In genomic region chr22:44557872-44558271, GRCh38 we compare ENCODE assay signal across 6 cellular contexts. TPM values are rescaled to one million over a fixed set of nuclear protein-coding genes. Genes with fewer than 3 reads are reported as not detected.
DNase-seq lines count a peak whose midpoint lies in the region; ATAC-seq and TF ChIP-seq lines count a peak whose summit lies in the region.
"Not testable (repeated sequence)": the region's sequence is repeated elsewhere in the genome, so short reads cannot be mapped to it uniquely, and the experiment has no call there.

No MANE protein-coding gene starts in this region.

- H3K27me3 Mint-ChIP-seq in type B pancreatic cell = peaks cover 18% of the 10 kb centered on the region

- not testable (repeated sequence) for DNase-seq in SJSA1 (ENCODE audit: low read depth in 1 of 2, low spot score in 2 of 2)
- peak; percentile 13 for DNase-seq in activated CD8-positive, alpha-beta memory T cell treated with anti-CD3 and anti-CD28 coated beads for 24 hours
- DNase-seq in cardiac septum (ENCODE audit: low spot score) (peak; percentile 14), lower lobe of right lung (peak; percentile 7), posterior vena cava (ENCODE audit: low spot score) (peak; percentile 32), type B pancreatic cell (ENCODE audit: extremely low spot score, unreplicated experiment) (peak; percentile 50)

- not testable (repeated sequence) for ATAC-seq in lower lobe of right lung

- H3K4me1 ChIP-seq in SJSA1 (replicated peaks) = peaks cover 13% of the 10 kb centered on the region
- not testable (repeated sequence) for H3K4me1 ChIP-seq in lower lobe of right lung

- H3K27ac ChIP-seq in SJSA1 = peak overlapping the region; percentile 42
- not testable (repeated sequence) for H3K27ac ChIP-seq in lower lobe of right lung

- H3K4me1 Mint-ChIP-seq in type B pancreatic cell (ENCODE audit: unreplicated experiment) = not testable (repeated sequence)

- not testable (repeated sequence) for H3K9me3 Mint-ChIP-seq in type B pancreatic cell

- TF ChIP-seq CTCF in lower lobe of right lung (IDR thresholded peaks at IDR 0.05); type B pancreatic cell (conservative IDR thresholded peaks at IDR 0.05): not testable (repeated sequence)

- not testable (repeated sequence) for H3K27me3 ChIP-seq in SJSA1 (replicated peaks)
- H3K27me3 ChIP-seq in lower lobe of right lung (ENCODE audit: low read depth) = peaks cover 22% of the 10 kb centered on the region

- H3K4me3 Mint-ChIP-seq in type B pancreatic cell = not testable (repeated sequence)

- intact Hi-C loops in cardiac septum (cut with DNase I); lower lobe of right lung (cut with DNase I); posterior vena cava (cut with DNase I): not testable (repeated sequence)

- H3K36me3 ChIP-seq in SJSA1, lower lobe of right lung: not testable (repeated sequence)

- not testable (repeated sequence) for H3K36me3 Mint-ChIP-seq in type B pancreatic cell

- peak overlapping the region; percentile 90 for H3K27ac Mint-ChIP-seq in type B pancreatic cell

- H3K4me3 ChIP-seq in SJSA1, lower lobe of right lung: not testable (repeated sequence)

- H3K9me3 ChIP-seq in SJSA1 (replicated peaks); lower lobe of right lung: not testable (repeated sequence)

RNA-seq across cellular contexts. Expression of gene RTL6, which starts 59.8 kb away (rescaled TPM):
- 12.3 and 20.0 TPM in 2 replicates for total RNA-seq in SJSA1 (2014; rRNA removed; shearing (Covaris generic))
- total RNA-seq in cardiac septum (25.6 TPM), lower lobe of right lung (15.4 TPM), posterior vena cava (10 to 100 TPM; 18.2 to 21.1 TPM), type B pancreatic cell (ENCODE audit: low replicate concordance) (43.6 and 44.6 TPM in 2 replicates)
